ENCODE assay signal across 8 cellular contexts in the genomic region with DNA sequence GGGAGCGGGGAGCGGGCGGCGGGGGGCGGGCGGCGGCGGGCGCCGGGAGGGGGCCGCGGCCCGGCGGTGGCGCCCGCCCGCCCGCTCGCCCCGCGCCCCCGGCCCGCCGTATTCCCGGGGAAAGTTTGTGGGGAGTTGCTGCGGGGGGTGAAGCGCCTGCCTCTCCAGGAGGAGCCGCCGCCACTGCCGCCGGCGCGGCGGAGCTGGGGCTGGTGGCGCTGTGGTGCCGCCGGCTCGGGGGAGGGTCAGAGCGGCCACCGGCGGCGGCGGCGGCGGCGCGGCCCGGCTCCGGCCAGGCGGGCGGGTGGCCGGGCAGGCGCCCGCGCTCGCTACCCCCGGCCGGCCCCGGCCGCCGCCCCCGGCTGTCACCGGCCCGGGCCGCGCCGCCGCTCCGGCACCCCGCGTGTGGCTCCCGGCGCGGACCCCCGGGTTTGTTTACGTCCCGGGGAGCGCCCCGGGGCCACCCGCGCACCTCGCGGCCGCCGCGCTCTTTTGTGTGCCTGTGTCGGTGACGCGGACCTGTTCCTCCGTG. TPM values are rescaled to one million over a fixed set of nuclear protein-coding genes. Genes with fewer than 3 reads are reported as not detected.
A peak's percentile ranks its signal among the peaks of the same experiment; 100 is the strongest.
DNase-seq lines count a peak whose midpoint lies in the region; ATAC-seq and TF ChIP-seq lines count a peak whose summit lies in the region.

No MANE protein-coding gene starts in this region.

- intact Hi-C loops in mucosa of descending colon (cut with DNase I, micrococcal nuclease): loop anchor here (10.0 kb wide), 3 partner anchors 122 to 308 kb away; no protein-coding TSS in a partner anchor

- H3K4me1 ChIP-seq in mucosa of descending colon (ENCODE audit: low read depth) (peaks cover 5% of the 10 kb centered on the region), urinary bladder (ENCODE audit: insufficient read depth) (no peaks in the 10 kb centered on the region)

- H3K36me3 ChIP-seq in mucosa of descending colon (ENCODE audit: low read depth) (no peaks in the 10 kb centered on the region), urinary bladder (ENCODE audit: insufficient read depth) (no peaks in the 10 kb centered on the region)

- no peaks in the 10 kb centered on the region for H3K9me3 ChIP-seq in mucosa of descending colon

- WGBS in urinary bladder: under 1% methylated on average over 88 of the region's 90 CpGs

- H3K27ac ChIP-seq in urinary bladder (ENCODE audit: low read depth): peak overlapping the region; percentile 55

- TF ChIP-seq CTCF in epithelial cell of esophagus (IDR thresholded peaks at IDR 0.05; ENCODE audit: insufficient read depth, low read depth, low read length, missing control alignments) (no peak), mucosa of descending colon (IDR thresholded peaks at IDR 0.05) (no peak)

- DNase-seq in NOMO-1 (lab: John Stamatoyannopoulos, UW; ENCODE audit: unreplicated experiment in 2 of 2) (peak; percentile 52), NOMO-1 treated with dmso at 0.1 percent for 144 hours (lab: John Stamatoyannopoulos, UW; ENCODE audit: unreplicated experiment) (no peak), UCSD-AML1 (lab: John Stamatoyannopoulos, UW; ENCODE audit: unreplicated experiment) (peak; percentile 17), epithelial cell of esophagus (ENCODE audit: low read depth) (peak; percentile 55), mucosa of descending colon (peak; percentile 59 to 74 (median 67)), NCI-H2171 treated with DMSO at 0.1 percent for 48 hours (lab: John Stamatoyannopoulos, UW) (no peak)

- H3K4me3 ChIP-seq in epithelial cell of esophagus (ENCODE audit: low read length) (peak overlapping the region; percentile 55), mucosa of descending colon (peak overlapping the region; percentile 40), urinary bladder (ENCODE audit: low read depth, low read length) (peak overlapping the region; percentile 99)

- ATAC-seq in HG03521 (IDR thresholded peaks at IDR 0.05; ENCODE audit: unreplicated experiment) (peak; percentile 30), mucosa of descending colon (peak; percentile 41)

RNA-seq across cellular contexts. Expression of gene CUX1, which starts 0.9 kb away (rescaled TPM):
- total RNA-seq in mucosa of descending colon (100 to 1,000 TPM in 2 of 3 donors, 10 to 100 TPM in 1; 85.2 to 167 (median 120) TPM), urinary bladder (59.7 TPM)
- 63.5 TPM for polyA plus RNA-seq in urinary bladder

Comparison
In these comparisons a context has a peak if more than half of its experiments do, and no peak if none do; other contexts are left out.
1. DNase-seq: peak in NOMO-1 (2 of 2), UCSD-AML1 (single experiment), epithelial cell of esophagus (single experiment) and mucosa of descending colon (3 of 3); none in NOMO-1 treated with dmso at 0.1 percent for 144 hours (single experiment) and NCI-H2171 treated with DMSO at 0.1 percent for 48 hours (single experiment).
2. H3K4me3 ChIP-seq: peak in every context shown above with its lines; median percentile 99 in urinary bladder; 55 in epithelial cell of esophagus; 40 in mucosa of descending colon.